8 cellular contexts compared by ENCODE assay signal in the genomic region with DNA sequence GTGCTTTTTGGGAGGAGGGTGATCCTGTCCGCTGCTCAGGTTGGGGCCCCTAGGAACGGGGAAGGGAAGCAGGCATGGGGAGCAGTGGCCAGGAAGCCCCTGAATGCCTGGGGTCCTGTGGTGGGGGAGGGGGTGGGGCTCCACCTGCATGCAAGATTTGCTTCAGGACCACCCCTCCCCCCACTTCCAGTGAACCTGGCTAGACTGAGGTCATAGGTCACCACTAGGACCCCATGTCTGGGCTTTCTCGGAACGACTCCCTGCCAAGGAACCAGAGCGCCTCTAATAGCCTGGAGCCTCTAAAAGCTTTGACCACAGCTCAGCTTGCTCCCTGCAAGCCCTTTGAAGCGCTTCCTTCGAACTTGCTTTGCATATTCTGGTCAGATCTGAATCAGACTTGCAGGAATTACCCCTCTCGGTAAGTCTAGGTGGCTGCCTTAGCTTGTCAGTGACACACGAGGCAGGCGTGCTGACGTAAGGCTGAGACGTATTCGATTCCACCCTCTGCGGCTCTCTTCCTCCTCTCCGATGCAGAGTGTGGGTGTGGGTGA. TPM values are rescaled to one million over a fixed set of nuclear protein-coding genes. Genes with fewer than 3 reads are reported as not detected.
A peak's percentile ranks its signal among the peaks of the same experiment; 100 is the strongest.
DNase-seq lines count a peak whose midpoint lies in the region; ATAC-seq lines count a peak whose summit lies in the region.

No MANE protein-coding gene starts in this region.

- H3K9ac ChIP-seq in iPS-15b (ENCODE audit: low read depth, low read length): no peak overlapping the region

- peaks cover 27% of the 10 kb centered on the region for H3K4me1 ChIP-seq in iPS-15b (ENCODE audit: control insufficient read depth, insufficient read depth, low read length)

- peak; percentile 61 for ATAC-seq in HG03095 (IDR thresholded peaks at IDR 0.05; ENCODE audit: unreplicated experiment)

- no peaks in the 10 kb centered on the region for H3K9me3 ChIP-seq in iPS-15b (ENCODE audit: control insufficient read depth, insufficient read depth, low read length)

- peaks cover 53% of the 10 kb centered on the region for H3K27me3 ChIP-seq in iPS-15b (ENCODE audit: control insufficient read depth, insufficient read depth, low read length)

- peak overlapping the region; percentile 13 for H3K4me3 ChIP-seq in iPS-15b (ENCODE audit: low read depth, low read length)

- peak; percentile 78 for DNase-seq in activated gamma-delta T cell treated with Interleukin-2 at 50 U/mL for 16 hours
- no peak for DNase-seq in activated gamma-delta T cell (lab: John Stamatoyannopoulos, UW)
- DNase-seq in SIG-M5 treated with dmso at 0.1 percent for 504 hours (lab: John Stamatoyannopoulos, UW; ENCODE audit: unreplicated experiment): peak; percentile 79
- peak; percentile 91 for DNase-seq in activated naive CD4-positive, alpha-beta T cell treated with Interleukin-2 at 50 U/mL for 16 hours
- peak; percentile 76 to 83 for DNase-seq in stimulated activated CD4-positive, alpha-beta T cell treated with anti-CD3 and anti-CD28 coated beads, Interleukin-2, amount 100 ng/mL, for 48 hours
- DNase-seq in cerebellum (ENCODE audit: low spot score): no peak

- no peaks in the 10 kb centered on the region for H3K36me3 ChIP-seq in iPS-15b (ENCODE audit: control insufficient read depth, insufficient read depth, low read length)

RNA-seq across cellular contexts. Expression of gene SOCS3, which starts 3.6 kb away (rescaled TPM):
- 10.7 TPM for total RNA-seq in cerebellum

RNA-seq across cellular contexts. Expression of gene PGS1, which starts 22.2 kb away (rescaled TPM):
- 41.8 TPM for total RNA-seq in cerebellum

Comparison
In these comparisons a context has a peak if more than half of its experiments do, and no peak if none do; other contexts are left out.
1. DNase-seq: peak in activated gamma-delta T cell treated with Interleukin-2 at 50 U/mL for 16 hours (single experiment), SIG-M5 treated with dmso at 0.1 percent for 504 hours (single experiment), activated naive CD4-positive, alpha-beta T cell treated with Interleukin-2 at 50 U/mL for 16 hours (single experiment) and stimulated activated CD4-positive, alpha-beta T cell treated with anti-CD3 and anti-CD28 coated beads, Interleukin-2, amount 100 ng/mL, for 48 hours (2 of 2); none in activated gamma-delta T cell (single experiment) and cerebellum (single experiment).